Comparison of ENCODE assay signal across 1 cellular context in genomic region chr4:6893449-6894085, GRCh38.
TF ChIP-seq lines count a peak whose summit lies in the region.

No MANE protein-coding gene starts in this region.

TF ChIP-seq in HepG2, 621 proteins besides CTCF, POLR2A, EP300 and RAD21 (continued from another document and continues in another):
- TF ChIP-seq ZNF18 (CRISPR knock-in tag; IDR thresholded peaks at IDR 0.05; ENCODE audit: insufficient replicate concordance), result peak; percentile 28
- TF ChIP-seq MEIS2 (CRISPR knock-in tag; IDR thresholded peaks at IDR 0.05), result no peak
- TF ChIP-seq ZNF333 (CRISPR knock-in tag; IDR thresholded peaks at IDR 0.05; ENCODE audit: borderline replicate concordance), result no peak
- TF ChIP-seq REXO4 (CRISPR knock-in tag; IDR thresholded peaks at IDR 0.05; ENCODE audit: borderline replicate concordance), result no peak
- TF ChIP-seq POLR2AphosphoS5 (IDR thresholded peaks at IDR 0.05; ENCODE audit: low read depth, low read length), result peak; percentile 92
- peak; percentile 74 for TF ChIP-seq HOXA5 (CRISPR knock-in tag; IDR thresholded peaks at IDR 0.05)
- no peak for TF ChIP-seq KDM5A (IDR thresholded peaks at IDR 0.05; ENCODE audit: borderline replicate concordance, low read length)
- peak; percentile 50; the same call in 1 of the 2 replicates for TF ChIP-seq ZNF777 (CRISPR knock-in tag; IDR thresholded peaks at IDR 0.05)
- no peak for TF ChIP-seq SP2 (CRISPR knock-in tag; IDR thresholded peaks at IDR 0.05)
- peak; percentile 99 for TF ChIP-seq MLX (CRISPR knock-in tag; IDR thresholded peaks at IDR 0.05)
- no peak for TF ChIP-seq HIVEP1 (CRISPR knock-in tag; IDR thresholded peaks at IDR 0.05)
- no peak for TF ChIP-seq SP1 (IDR thresholded peaks at IDR 0.05)
- peak; percentile 41; the same call in 1 of the 2 replicates for TF ChIP-seq SP1 (CRISPR knock-in tag; IDR thresholded peaks at IDR 0.05)
- TF ChIP-seq ZZZ3 (CRISPR knock-in tag; IDR thresholded peaks at IDR 0.05; ENCODE audit: borderline replicate concordance), result peak; percentile 26; the same call in 1 of the 2 replicates
- peak; percentile 70 for TF ChIP-seq SKI (IDR thresholded peaks at IDR 0.05; ENCODE audit: partially characterized antibody)
- peak; percentile 64 for TF ChIP-seq ZEB1 (IDR thresholded peaks at IDR 0.05; ENCODE audit: insufficient replicate concordance, low read depth)
- TF ChIP-seq ZFP36L2 (CRISPR knock-in tag; IDR thresholded peaks at IDR 0.05), result no peak; the same call in 1 of the 2 replicates
- no peak for TF ChIP-seq ZNF879 (CRISPR knock-in tag; IDR thresholded peaks at IDR 0.05)
- TF ChIP-seq ARNTL (CRISPR knock-in tag; IDR thresholded peaks at IDR 0.05), result peak; percentile 98
- peak; percentile 83 for TF ChIP-seq DPF2 (CRISPR knock-in tag; IDR thresholded peaks at IDR 0.05; ENCODE audit: borderline replicate concordance, low read depth)
- TF ChIP-seq ZNF549 (CRISPR knock-in tag; IDR thresholded peaks at IDR 0.05), result no peak
- no peak for TF ChIP-seq ZNF552 (CRISPR knock-in tag; IDR thresholded peaks at IDR 0.05; ENCODE audit: borderline replicate concordance)
- TF ChIP-seq ZNF768 (CRISPR knock-in tag; IDR thresholded peaks at IDR 0.05), result no peak
- no peak for TF ChIP-seq ZNF598 (CRISPR knock-in tag; IDR thresholded peaks at IDR 0.05; ENCODE audit: borderline replicate concordance)
- TF ChIP-seq MBNL3 (CRISPR knock-in tag; conservative IDR thresholded peaks at IDR 0.05), result no peak
- peak; percentile 92 for TF ChIP-seq PHF5A (CRISPR knock-in tag; IDR thresholded peaks at IDR 0.05; ENCODE audit: low read depth, unreplicated experiment)
- 0 out of 2 replicates have a peak, but pooled peaks have one; percentile 63 for TF ChIP-seq ZBTB44 (CRISPR knock-in tag; IDR thresholded peaks at IDR 0.05)
- peak; percentile 41 for TF ChIP-seq STAG1 (CRISPR knock-in tag; IDR thresholded peaks at IDR 0.05)
- peak; percentile 60 for TF ChIP-seq GMEB1 (CRISPR knock-in tag; IDR thresholded peaks at IDR 0.05; ENCODE audit: borderline replicate concordance)
- no peak for TF ChIP-seq ZNF468 (CRISPR knock-in tag; IDR thresholded peaks at IDR 0.05)
- TF ChIP-seq ZNF280D (CRISPR knock-in tag; IDR thresholded peaks at IDR 0.05), result peak; percentile 79; the same call in 1 of the 2 replicates
- peak; percentile 41; the same call in 1 of the 2 replicates for TF ChIP-seq RBAK (CRISPR knock-in tag; IDR thresholded peaks at IDR 0.05)
- peak; percentile 88 for TF ChIP-seq ZXDC (CRISPR knock-in tag; IDR thresholded peaks at IDR 0.05)
- peak; percentile 96 for TF ChIP-seq PHF21A (CRISPR knock-in tag; IDR thresholded peaks at IDR 0.05)
- TF ChIP-seq ZNF253 (CRISPR knock-in tag; IDR thresholded peaks at IDR 0.05; ENCODE audit: borderline replicate concordance), result no peak
- TF ChIP-seq SRSF4 (IDR thresholded peaks at IDR 0.05; ENCODE audit: low read depth, low read length, poor library complexity, severe bottlenecking), result no peak
- no peak for TF ChIP-seq RFX3 (CRISPR knock-in tag; IDR thresholded peaks at IDR 0.05)
- peak; percentile 39; the same call in 1 of the 2 replicates for TF ChIP-seq NFKBIZ (CRISPR knock-in tag; IDR thresholded peaks at IDR 0.05)
- no peak for TF ChIP-seq ZKSCAN5 (CRISPR knock-in tag; IDR thresholded peaks at IDR 0.05)
- TF ChIP-seq ZNF569 (CRISPR knock-in tag; IDR thresholded peaks at IDR 0.05; ENCODE audit: borderline replicate concordance), result no peak
- TF ChIP-seq ZNF530 (CRISPR knock-in tag; IDR thresholded peaks at IDR 0.05; ENCODE audit: low read depth), result no peak
- no peak for TF ChIP-seq AGO1 (IDR thresholded peaks at IDR 0.05; ENCODE audit: low read depth, low read length, poor library complexity, severe bottlenecking)
- peak; percentile 77 for TF ChIP-seq ZFY (CRISPR knock-in tag; IDR thresholded peaks at IDR 0.05)
- TF ChIP-seq HMGA1 (CRISPR knock-in tag; conservative IDR thresholded peaks at IDR 0.05), result no peak
- peak; percentile 83 for TF ChIP-seq ARID4A (CRISPR knock-in tag; IDR thresholded peaks at IDR 0.05; ENCODE audit: borderline replicate concordance)
- TF ChIP-seq RFX5 (IDR thresholded peaks at IDR 0.05; ENCODE audit: low read depth, low read length), result 0 out of 2 replicates have a peak, but pooled peaks have one; percentile 21
- peak; percentile 34; the same call in 1 of the 2 replicates for TF ChIP-seq PHF8 (CRISPR knock-in tag; IDR thresholded peaks at IDR 0.05)
- TF ChIP-seq ZNF878 (CRISPR knock-in tag; IDR thresholded peaks at IDR 0.05), result peak; percentile 87
- TF ChIP-seq HINFP (CRISPR knock-in tag; IDR thresholded peaks at IDR 0.05; ENCODE audit: low read depth), result 0 out of 2 replicates have a peak, but pooled peaks have one; percentile 35
- TF ChIP-seq ATF3 (CRISPR knock-in tag; IDR thresholded peaks at IDR 0.05), result peak; percentile 78
- no peak for TF ChIP-seq RARG (CRISPR knock-in tag; IDR thresholded peaks at IDR 0.05; ENCODE audit: low read depth)
